ENCODE assay signal across 13 cellular contexts in the genomic region with DNA sequence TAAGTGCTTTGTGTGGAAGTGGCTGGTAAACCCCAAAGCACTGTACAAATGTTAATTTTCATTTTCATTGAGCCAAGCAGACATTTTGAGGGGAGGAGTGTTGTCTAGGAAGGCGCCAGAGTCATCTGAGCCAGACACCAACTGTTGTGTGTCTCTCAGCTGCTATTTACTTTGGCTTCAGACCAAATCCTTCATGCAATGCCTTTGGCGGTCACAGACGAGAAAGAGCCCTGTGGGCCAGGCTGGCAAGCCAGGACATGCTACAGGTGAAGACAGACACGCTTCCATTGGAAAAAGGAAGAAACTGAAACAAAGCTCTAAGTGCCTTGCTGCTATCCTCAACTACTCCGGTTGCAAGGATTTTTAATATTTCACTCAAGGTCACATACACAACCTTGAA.
DNase-seq lines count a peak whose midpoint lies in the region; ATAC-seq, FAIRE-seq and TF ChIP-seq lines count a peak whose summit lies in the region.
"Had no signal": no experiment of that assay in that cellular context is flagged by ENCODE, and none has a peak within 500 bp of the region (broad histone marks: within the 10 kb centered on the region; RNA-seq: fewer than 3 reads in every experiment).

No MANE protein-coding gene starts in this region.

- intact Hi-C loops in heart left ventricle (cut with DNase I): no loop called here
- intact Hi-C loops in kidney (cut with DNase I): no loop called here

- no peak for TF ChIP-seq EP300 in suprapubic skin (IDR thresholded peaks at IDR 0.05)

- no peak overlapping the region for H3K4me3 ChIP-seq in heart left ventricle
- H3K4me3 ChIP-seq in right atrium auricular region: no peak overlapping the region
- H3K4me3 ChIP-seq in suprapubic skin: no peak overlapping the region
- H3K4me3 ChIP-seq in kidney (ENCODE audit: low read length in 2 of 2): no peak overlapping the region

- TF ChIP-seq POLR2A in heart left ventricle (IDR thresholded peaks at IDR 0.05): no peak
- TF ChIP-seq POLR2A in suprapubic skin (IDR thresholded peaks at IDR 0.05): no peak

- ATAC-seq in heart left ventricle (peak in 3 of 4 donors; percentile 61 to 70 (median 67)), left lobe of liver (peak; percentile 99)
- ATAC-seq: natural killer cell treated with Interleukin-12 subunit alpha and Interleukin-12 subunit beta and Interleukin-15 and Interleukin-18, amount 100 ng/mL, for 72 hours had no signal

- WGBS in heart left ventricle, 4 donors: 45 to 56% (median 52%) methylated on average over 5 of the region's 5 CpGs
- 50% methylated on average over 5 of the region's 5 CpGs for WGBS in suprapubic skin

- FAIRE-seq in kidney (lab: Jason Lieb, UNC): no peak

- DNase-seq in heart left ventricle (peak in 1 of 5 donors; percentile 42), right atrium auricular region (ENCODE audit: low spot score) (no peak), NCI-H69 (lab: John Stamatoyannopoulos, UW) (peak; percentile 96), left lobe of liver (ENCODE audit: low spot score) (peak; percentile 76), suprapubic skin (ENCODE audit: low spot score in 2 of 2) (no peak), cortex of kidney (lab: John Stamatoyannopoulos, UW) (no peak), OCI-M1 (lab: John Stamatoyannopoulos, UW) (no peak), kidney (no peak)
- DNase-seq: ACHN; activated effector memory CD4-positive, alpha-beta T cell treated with anti-CD3 and anti-CD28 coated beads, Interleukin-2, amount 50 U/mL, for 16 hours; GDM1; H9 had no signal

- no peaks in the 10 kb centered on the region for H3K27me3 ChIP-seq in heart left ventricle
- H3K27me3 ChIP-seq in right atrium auricular region: no peaks in the 10 kb centered on the region
- H3K27me3 ChIP-seq in suprapubic skin: no peaks in the 10 kb centered on the region

- no peak overlapping the region for H3K9ac ChIP-seq in kidney (ENCODE audit: low read length in 2 of 2)

- H3K36me3 ChIP-seq in heart left ventricle: no peaks in the 10 kb centered on the region
- H3K36me3 ChIP-seq in right atrium auricular region: no peaks in the 10 kb centered on the region
- no peaks in the 10 kb centered on the region for H3K36me3 ChIP-seq in suprapubic skin
- H3K36me3 ChIP-seq in kidney (ENCODE audit: control insufficient read depth in 1 of 2, insufficient read depth in 2 of 2, low read length in 2 of 2): no peaks in the 10 kb centered on the region

- no peak overlapping the region for H3K27ac ChIP-seq in heart left ventricle
- peak overlapping the region in 1 of 2 donors; percentile 6 for H3K27ac ChIP-seq in right atrium auricular region
- no peak overlapping the region for H3K27ac ChIP-seq in suprapubic skin
- H3K27ac ChIP-seq in kidney (ENCODE audit: low read depth in 2 of 2, low read length in 2 of 2): no peak overlapping the region

- H3K9me3 ChIP-seq in heart left ventricle: peaks cover 0 to 24% (median 10%) of the 10 kb centered on the region in 12 donors
- H3K9me3 ChIP-seq in right atrium auricular region: peaks cover 0 to 15% of the 10 kb centered on the region in 2 donors
- H3K9me3 ChIP-seq in suprapubic skin: peaks cover 6% of the 10 kb centered on the region
- peaks cover 0 to 15% of the 10 kb centered on the region in 2 donors for H3K9me3 ChIP-seq in kidney (ENCODE audit: control insufficient read depth in 1 of 2, low read length in 2 of 2)

- no peak for TF ChIP-seq CTCF in heart left ventricle (IDR thresholded peaks at IDR 0.05)
- no peak for TF ChIP-seq CTCF in right atrium auricular region (IDR thresholded peaks at IDR 0.05)
- no peak for TF ChIP-seq CTCF in suprapubic skin (IDR thresholded peaks at IDR 0.05)
- no peak for TF ChIP-seq CTCF in kidney (IDR thresholded peaks at IDR 0.05; ENCODE audit: borderline replicate concordance, extremely low read depth, insufficient read depth)

- H3K4me1 ChIP-seq in heart left ventricle: peaks cover 0 to 4% (median 0%) of the 10 kb centered on the region in 12 donors
- no peaks in the 10 kb centered on the region for H3K4me1 ChIP-seq in right atrium auricular region
- peaks cover 3% of the 10 kb centered on the region for H3K4me1 ChIP-seq in suprapubic skin
- H3K4me1 ChIP-seq in kidney (ENCODE audit: control insufficient read depth in 1 of 2, insufficient read depth in 1 of 2, low read depth in 1 of 2, low read length in 2 of 2): no peaks in the 10 kb centered on the region

Comparison
In these comparisons a context has a peak if more than half of its experiments do, and no peak if none do; other contexts are left out.
1. DNase-seq: peak in NCI-H69 (single experiment) and left lobe of liver (single experiment); none in right atrium auricular region (single experiment), suprapubic skin (0 of 2), cortex of kidney (single experiment), OCI-M1 (single experiment) and kidney (single experiment).